8 cellular contexts compared by ENCODE assay signal in the genomic region with DNA sequence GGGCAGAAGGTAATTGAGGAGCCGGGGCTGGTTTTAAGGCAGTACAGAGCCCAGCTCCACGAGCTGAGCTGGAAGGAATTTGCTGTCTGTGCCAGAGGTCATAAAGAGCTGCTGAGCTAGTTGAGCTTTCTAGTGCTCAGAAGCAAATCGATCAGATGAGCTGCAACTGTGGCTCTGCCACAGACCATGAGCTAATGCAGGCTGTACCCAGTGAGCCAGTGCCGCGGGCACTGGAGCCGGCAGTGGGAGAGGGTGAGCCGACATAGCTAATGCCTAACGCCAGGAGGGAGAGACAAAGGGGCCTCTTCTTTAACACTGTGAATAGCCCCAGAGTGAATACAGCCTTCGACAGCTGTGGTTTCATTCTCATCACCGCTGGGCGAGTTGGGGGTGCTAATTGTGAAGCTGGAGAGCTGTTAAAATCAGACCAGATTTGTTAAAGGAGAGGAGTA.
A peak's percentile ranks its signal among the peaks of the same experiment; 100 is the strongest.
DNase-seq lines count a peak whose midpoint lies in the region; ATAC-seq lines count a peak whose summit lies in the region.

No MANE protein-coding gene starts in this region.

- CTCF ChIA-PET in activated CD4-positive, alpha-beta T cell treated with anti-CD3 and anti-CD28 coated beads, Interleukin-2, amount 10 ng/mL, durations not matched to agents 7 days and 5 days (lab: Charles Lee), result no interaction called here

- no peaks in the 10 kb centered on the region for H3K36me3 Mint-ChIP-seq in activated CD4-positive, alpha-beta T cell treated with anti-CD3 and anti-CD28 coated beads, Interleukin-2, amount 10 ng/mL, durations not matched to agents 7 days and 5 days (ENCODE audit: low read depth)

- no peaks in the 10 kb centered on the region for H3K9me3 Mint-ChIP-seq in activated CD4-positive, alpha-beta T cell treated with anti-CD3 and anti-CD28 coated beads, Interleukin-2, amount 10 ng/mL, durations not matched to agents 7 days and 5 days

- in situ Hi-C loops in SK-MEL-5 (cut with HindIII; ENCODE audit: low pct_unique_long_range_greater_than_20kb, low sequenced_read_pairs), result no loop called here

- no peak overlapping the region for H3K4me3 Mint-ChIP-seq in activated CD4-positive, alpha-beta T cell treated with anti-CD3 and anti-CD28 coated beads, Interleukin-2, amount 10 ng/mL, durations not matched to agents 7 days and 5 days

- DNase-seq in GM03348 (ENCODE audit: low spot score) (peak; percentile 73), SK-MEL-5 (ENCODE audit: low read depth, low spot score) (peak; percentile 69), head of caudate nucleus (peak; percentile 57 to 90 (median 77)), renal cortical epithelial cell (ENCODE audit: low read depth) (peak; percentile 51)
- no peak for DNase-seq in activated CD4-positive, alpha-beta T cell treated with anti-CD3 and anti-CD28 coated beads, Interleukin-2, amount 10 ng/mL, durations not matched to agents 7 days and 5 days

- intact Hi-C loops in head of caudate nucleus (cut with DNase I), result loop anchor here (5.0 kb wide), 1 partner anchor 44 kb away; no protein-coding TSS in a partner anchor

- H3K4me1 Mint-ChIP-seq in activated CD4-positive, alpha-beta T cell treated with anti-CD3 and anti-CD28 coated beads, Interleukin-2, amount 10 ng/mL, durations not matched to agents 7 days and 5 days, result peaks cover 5% of the 10 kb centered on the region

- ATAC-seq in HG03460 (IDR thresholded peaks at IDR 0.05; ENCODE audit: unreplicated experiment) (no peak), GM18867 (IDR thresholded peaks at IDR 0.05; ENCODE audit: unreplicated experiment) (no peak), HG03159 (IDR thresholded peaks at IDR 0.05; ENCODE audit: unreplicated experiment) (no peak)

- POLR2A ChIA-PET in activated CD4-positive, alpha-beta T cell treated with anti-CD3 and anti-CD28 coated beads, Interleukin-2, amount 10 ng/mL, durations not matched to agents 7 days and 5 days (lab: Charles Lee), result no interaction called here

- no peaks in the 10 kb centered on the region for H3K27me3 Mint-ChIP-seq in activated CD4-positive, alpha-beta T cell treated with anti-CD3 and anti-CD28 coated beads, Interleukin-2, amount 10 ng/mL, durations not matched to agents 7 days and 5 days

- H3K27ac Mint-ChIP-seq in activated CD4-positive, alpha-beta T cell treated with anti-CD3 and anti-CD28 coated beads, Interleukin-2, amount 10 ng/mL, durations not matched to agents 7 days and 5 days, result no peak overlapping the region
